Comparison of ENCODE assay signal across 8 cellular contexts in the genomic region with DNA sequence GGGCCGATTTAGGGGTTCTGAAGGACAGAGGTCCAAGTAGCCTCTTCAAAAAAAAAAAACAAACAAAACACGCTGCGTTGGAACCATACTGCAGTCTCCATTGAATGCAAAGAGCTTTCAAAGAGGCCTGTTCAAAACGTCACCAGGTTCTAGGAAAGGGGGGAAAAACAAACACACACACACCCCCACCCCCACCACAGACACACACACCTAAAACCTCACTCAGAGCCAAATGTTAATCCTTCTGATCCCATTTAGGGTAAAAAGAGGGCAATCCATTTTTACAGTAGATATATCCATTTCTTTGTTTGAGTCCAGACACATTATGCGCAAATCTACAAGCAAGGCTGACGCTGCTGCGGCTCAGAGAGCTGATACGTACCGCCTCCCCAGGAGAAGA. TPM values are rescaled to one million over a fixed set of nuclear protein-coding genes. Genes with fewer than 3 reads are reported as not detected.
DNase-seq lines count a peak whose midpoint lies in the region; ATAC-seq and TF ChIP-seq lines count a peak whose summit lies in the region.

No MANE protein-coding gene starts in this region.

- H3K4me1 Mint-ChIP-seq in CD8-positive, alpha-beta T cell (ENCODE audit: low read depth), result peaks cover 33% of the 10 kb centered on the region
- H3K4me1 Mint-ChIP-seq in central memory CD8-positive, alpha-beta T cell, result peaks cover 20% of the 10 kb centered on the region
- peaks cover 14% of the 10 kb centered on the region for H3K4me1 Mint-ChIP-seq in nephron

- peak overlapping the region; percentile 81 for H3K4me3 ChIP-seq in CD8-positive, alpha-beta T cell (ENCODE audit: low read depth, low read length)
- H3K4me3 ChIP-seq in LNCaP clone FGC (ENCODE audit: low read depth, low read length), result peak overlapping the region; percentile 79

- H3K4me1 ChIP-seq in CD8-positive, alpha-beta T cell (ENCODE audit: insufficient read depth, low read length), result peaks cover 7% of the 10 kb centered on the region

- peaks cover 10% of the 10 kb centered on the region for H3K36me3 Mint-ChIP-seq in CD8-positive, alpha-beta T cell
- peaks cover 22% of the 10 kb centered on the region for H3K36me3 Mint-ChIP-seq in central memory CD8-positive, alpha-beta T cell (ENCODE audit: insufficient read depth)
- H3K36me3 Mint-ChIP-seq in nephron (ENCODE audit: low read depth), result peaks cover 4% of the 10 kb centered on the region

- H3K9me3 ChIP-seq in CD8-positive, alpha-beta T cell (ENCODE audit: low read length), result no peaks in the 10 kb centered on the region

- H3K4me3 Mint-ChIP-seq in CD8-positive, alpha-beta T cell, result peak overlapping the region; percentile 87
- H3K4me3 Mint-ChIP-seq in central memory CD8-positive, alpha-beta T cell, result peak overlapping the region; percentile 93
- peak overlapping the region; percentile 96 to 97 (median 96) for H3K4me3 Mint-ChIP-seq in nephron

- H3K27ac ChIP-seq in CD8-positive, alpha-beta T cell (ENCODE audit: low read depth, low read length), result peak overlapping the region; percentile 94

- no peaks in the 10 kb centered on the region for H3K36me3 ChIP-seq in CD8-positive, alpha-beta T cell (ENCODE audit: insufficient read depth, low read length)

- CTCF ChIA-PET in CD8-positive, alpha-beta T cell (lab: Charles Lee), result interaction anchor here (1.5 kb wide), 1 partner anchor 13 kb away, joined by 3 read pairs; no protein-coding TSS in a partner anchor

- no peaks in the 10 kb centered on the region for H3K9me3 Mint-ChIP-seq in CD8-positive, alpha-beta T cell
- H3K9me3 Mint-ChIP-seq in central memory CD8-positive, alpha-beta T cell, result no peaks in the 10 kb centered on the region
- H3K9me3 Mint-ChIP-seq in nephron, result peaks cover 3% of the 10 kb centered on the region

- no peak for DNase-seq in CD8-positive, alpha-beta T cell
- DNase-seq in LNCaP clone FGC (ENCODE audit: low read depth), result no peak
- no peak for DNase-seq in central memory CD8-positive, alpha-beta T cell (ENCODE audit: low spot score in 2 of 2)
- no peak for DNase-seq in NAMALWA (ENCODE audit: low spot score)
- DNase-seq in globus pallidus (ENCODE audit: low spot score), result no peak

- no peak for TF ChIP-seq CTCF in CD8-positive, alpha-beta T cell (IDR thresholded peaks at IDR 0.05)
- TF ChIP-seq CTCF in LNCaP clone FGC (IDR thresholded peaks at IDR 0.05; ENCODE audit: control insufficient read depth, extremely low read depth, insufficient read depth) (no peak), nephron (IDR thresholded peaks at IDR 0.05; ENCODE audit: unreplicated experiment in 3 of 3) (no peak)

- intact Hi-C loops in CD8-positive, alpha-beta T cell (cut with DNase I, micrococcal nuclease), result loop anchor here (5.0 to 10.0 kb wide), 3 partner anchors 88 to 250 kb away; partner anchors contain the start of genes SEPTIN6 (in 1 of the 2) and UPF3B (in 1 of the 2)

- ATAC-seq in CD8-positive, alpha-beta T cell, result no peak
- ATAC-seq in central memory CD8-positive, alpha-beta T cell (replicated peaks; ENCODE audit: extremely low read depth, poor library complexity, severe bottlenecking), result no peak
- ATAC-seq in GM18870 (IDR thresholded peaks at IDR 0.05; ENCODE audit: unreplicated experiment) (no peak), GM21786 (IDR thresholded peaks at IDR 0.05; ENCODE audit: unreplicated experiment) (no peak)

- no peaks in the 10 kb centered on the region for H3K27me3 Mint-ChIP-seq in CD8-positive, alpha-beta T cell (ENCODE audit: low read depth)
- no peaks in the 10 kb centered on the region for H3K27me3 Mint-ChIP-seq in central memory CD8-positive, alpha-beta T cell
- no peaks in the 10 kb centered on the region for H3K27me3 Mint-ChIP-seq in nephron (ENCODE audit: low read depth)

- H3K27ac Mint-ChIP-seq in CD8-positive, alpha-beta T cell, result peak overlapping the region; percentile 97
- H3K27ac Mint-ChIP-seq in central memory CD8-positive, alpha-beta T cell (ENCODE audit: low read depth), result peak overlapping the region; percentile 95
- H3K27ac Mint-ChIP-seq in nephron, result peak overlapping the region; percentile 77 to 93 (median 91)

- H3K27me3 ChIP-seq in CD8-positive, alpha-beta T cell (ENCODE audit: insufficient read depth, low read length), result no peaks in the 10 kb centered on the region

- POLR2A ChIA-PET in CD8-positive, alpha-beta T cell (lab: Charles Lee), result interaction anchor here (1.2 to 2.7 kb wide), 4 partner anchors 30 to 267 kb away, joined by 4 to 21 read pairs (median 6); partner anchors contain the start of genes NDUFA1, RNF113A and UBE2A

RNA-seq across cellular contexts. Expression of gene NKRF, which starts 1.4 kb away (rescaled TPM):
- total RNA-seq in CD8-positive, alpha-beta T cell, result 10 to 100 TPM; 18.3 to 20.5 TPM

RNA-seq across cellular contexts. Expression of gene UBE2A, which starts 30.4 kb away (rescaled TPM):
- total RNA-seq in CD8-positive, alpha-beta T cell, result 100 to 1,000 TPM; 101 to 103 TPM

RNA-seq across cellular contexts. Expression of gene STEEP1, which starts 39.6 kb away (rescaled TPM):
- 10 to 100 TPM; 33.6 to 34.5 TPM for total RNA-seq in CD8-positive, alpha-beta T cell
